Comparison of ENCODE assay signal across 9 cellular contexts in genomic region chr12:132475304-132476037, GRCh38. TPM values are rescaled to one million over a fixed set of nuclear protein-coding genes. Genes with fewer than 3 reads are reported as not detected.
A peak's percentile ranks its signal among the peaks of the same experiment; 100 is the strongest.
DNase-seq lines count a peak whose midpoint lies in the region; ATAC-seq and TF ChIP-seq lines count a peak whose summit lies in the region.
"Had no signal": no experiment of that assay in that cellular context is flagged by ENCODE, and none has a peak within 500 bp of the region (broad histone marks: within the 10 kb centered on the region; RNA-seq: fewer than 3 reads in every experiment).

No MANE protein-coding gene starts in this region.

- peaks cover 7% of the 10 kb centered on the region for H3K36me3 Mint-ChIP-seq in GM23338 (ENCODE audit: low read depth)
- no peaks in the 10 kb centered on the region for H3K36me3 Mint-ChIP-seq in T-helper 2 cell treated with Interferon-gamma antibody and Interleukin-4, amounts not matched to agents 5 μg/mL and 100 μg/mL, for 36 hours (ENCODE audit: low read depth)
- H3K36me3 Mint-ChIP-seq in effector memory CD8-positive, alpha-beta T cell (ENCODE audit: insufficient read depth) = peaks cover 36% of the 10 kb centered on the region

- H3K4me3 ChIP-seq in GM23338 (peak overlapping the region; percentile 40; the same call in 1 of the 2 replicates), colonic mucosa (no peak overlapping the region)

- 0 out of 2 replicates have a peak, but pooled peaks cover 6% of the 10 kb centered on the region for H3F3A ChIP-seq in GM23338 (replicated peaks; ENCODE audit: low read depth)

- H3K27ac Mint-ChIP-seq in GM23338 = no peak overlapping the region
- H3K27ac Mint-ChIP-seq in T-helper 2 cell treated with Interferon-gamma antibody and Interleukin-4, amounts not matched to agents 5 μg/mL and 100 μg/mL, for 36 hours = peak overlapping the region; percentile 80
- peak overlapping the region; percentile 41 to 82 for H3K27ac Mint-ChIP-seq in effector memory CD8-positive, alpha-beta T cell

- H3K9me3 Mint-ChIP-seq in GM23338 = peaks cover 18% of the 10 kb centered on the region
- H3K9me3 Mint-ChIP-seq in T-helper 2 cell treated with Interferon-gamma antibody and Interleukin-4, amounts not matched to agents 5 μg/mL and 100 μg/mL, for 36 hours = no peaks in the 10 kb centered on the region
- no peaks in the 10 kb centered on the region for H3K9me3 Mint-ChIP-seq in effector memory CD8-positive, alpha-beta T cell

- H4K20me1 ChIP-seq in GM23338 (replicated peaks; ENCODE audit: insufficient read depth) = no peaks in the 10 kb centered on the region

- H3K27ac ChIP-seq in GM23338 (ENCODE audit: low read depth) = no peak overlapping the region
- no peak overlapping the region for H3K27ac ChIP-seq in colonic mucosa

- H3K36me3 ChIP-seq in GM23338 (ENCODE audit: insufficient read depth) (no peaks in the 10 kb centered on the region), colonic mucosa (no peaks in the 10 kb centered on the region)

- peak overlapping the region; percentile 68; the same call in 1 of the 2 replicates for H3K4me2 ChIP-seq in GM23338

- ATAC-seq in GM23338 (peak; percentile 17), GM21390 (IDR thresholded peaks at IDR 0.05; ENCODE audit: unreplicated experiment) (no peak)
- ATAC-seq in effector memory CD8-positive, alpha-beta T cell (replicated peaks) = peak; percentile 61

- H3K9me2 ChIP-seq in GM23338 (ENCODE audit: insufficient read depth) = no peaks in the 10 kb centered on the region

- no peak overlapping the region for H3K9ac ChIP-seq in colonic mucosa (ENCODE audit: low read depth in 2 of 2, low read length in 2 of 2)

- no peaks in the 10 kb centered on the region for H3K79me2 ChIP-seq in GM23338 (replicated peaks; ENCODE audit: insufficient read depth)

- TF ChIP-seq CTCF in GM23338 (conservative IDR thresholded peaks at IDR 0.05; ENCODE audit: low read depth in 2 of 2) (no peak), colonic mucosa (IDR thresholded peaks at IDR 0.05) (no peak)

- no peaks in the 10 kb centered on the region for H3K9me3 ChIP-seq in colonic mucosa

- H3K27me3 ChIP-seq in GM23338 (ENCODE audit: insufficient read depth) (peaks cover 32% of the 10 kb centered on the region), colonic mucosa (no peaks in the 10 kb centered on the region)

- H3K4me1 Mint-ChIP-seq in GM23338 = peaks cover 2% of the 10 kb centered on the region; the same call in 1 of the 3 replicates
- peaks cover 18% of the 10 kb centered on the region for H3K4me1 Mint-ChIP-seq in T-helper 2 cell treated with Interferon-gamma antibody and Interleukin-4, amounts not matched to agents 5 μg/mL and 100 μg/mL, for 36 hours (ENCODE audit: low read depth)
- peaks cover 29 to 30% of the 10 kb centered on the region in 2 donors for H3K4me1 Mint-ChIP-seq in effector memory CD8-positive, alpha-beta T cell (ENCODE audit: low read depth in 2 of 2)

- H2AFZ ChIP-seq in GM23338 = peak overlapping the region; percentile 81; the same call in 1 of the 2 replicates

- H3K4me1 ChIP-seq in GM23338 (ENCODE audit: insufficient read depth) = no peaks in the 10 kb centered on the region
- H3K4me1 ChIP-seq in colonic mucosa = no peaks in the 10 kb centered on the region

- DNase-seq in CD1c-positive myeloid dendritic cell (ENCODE audit: extremely low spot score) (peak; percentile 41), GM23338 (ENCODE audit: low spot score) (no peak), NCI-H2171 treated with DMSO at 0.1 percent for 48 hours (lab: John Stamatoyannopoulos, UW) (no peak), GM19238 (ENCODE audit: insufficient read length, low spot score) (no peak), colonic mucosa (no peak)
- DNase-seq in T-helper 2 cell treated with Interferon-gamma antibody and Interleukin-4, amounts not matched to agents 5 μg/mL and 100 μg/mL, for 36 hours (ENCODE audit: low spot score) = no peak
- peak in 2 of 3 experiments; percentile 13 to 40 for DNase-seq in effector memory CD8-positive, alpha-beta T cell
- DNase-seq: GF-D8 had no signal

- no peak overlapping the region; the same call in 2 of the 3 replicates for H3K4me3 Mint-ChIP-seq in GM23338
- peak overlapping the region; percentile 63 for H3K4me3 Mint-ChIP-seq in T-helper 2 cell treated with Interferon-gamma antibody and Interleukin-4, amounts not matched to agents 5 μg/mL and 100 μg/mL, for 36 hours
- H3K4me3 Mint-ChIP-seq in effector memory CD8-positive, alpha-beta T cell = peak overlapping the region; percentile 71 to 79

- intact Hi-C loops in colonic mucosa (cut with DNase I) = no loop called here

- H3K27me3 Mint-ChIP-seq in GM23338 (ENCODE audit: insufficient read depth, low read depth, poor library complexity) = peaks cover 38% of the 10 kb centered on the region
- no peaks in the 10 kb centered on the region for H3K27me3 Mint-ChIP-seq in T-helper 2 cell treated with Interferon-gamma antibody and Interleukin-4, amounts not matched to agents 5 μg/mL and 100 μg/mL, for 36 hours (ENCODE audit: low read depth)
- peaks cover 0 to 9% of the 10 kb centered on the region in 2 donors for H3K27me3 Mint-ChIP-seq in effector memory CD8-positive, alpha-beta T cell

TF ChIP-seq in GM23338, 12 proteins besides CTCF, POLR2A, EP300 and RAD21 (continues in another document):
- no peak for TF ChIP-seq JUNB (IDR thresholded peaks at IDR 0.05; ENCODE audit: unreplicated experiment)
- TF ChIP-seq POLR2AphosphoS5 (IDR thresholded peaks at IDR 0.05; ENCODE audit: low read depth) = no peak
- no peak for TF ChIP-seq EZH2 (IDR thresholded peaks at IDR 0.05; ENCODE audit: low read depth, unreplicated experiment)
- TF ChIP-seq REST (IDR thresholded peaks at IDR 0.05; ENCODE audit: unreplicated experiment) = no peak
- no peak for TF ChIP-seq EZH2phosphoT487 (IDR thresholded peaks at IDR 0.05; ENCODE audit: unreplicated experiment)
- TF ChIP-seq ETS1 (IDR thresholded peaks at IDR 0.05) = no peak
- TF ChIP-seq STAT1 (IDR thresholded peaks at IDR 0.05; ENCODE audit: unreplicated experiment) = no peak
- TF ChIP-seq NANOG (IDR thresholded peaks at IDR 0.05; ENCODE audit: borderline replicate concordance) = no peak
- TF ChIP-seq ZNF331 (CRISPR knock-in tag; IDR thresholded peaks at IDR 0.05; ENCODE audit: low read depth) = no peak

RNA-seq across cellular contexts. Expression of gene FBRSL1, which starts 14.5 kb away (rescaled TPM):
- total RNA-seq in GM23338 (2014; rRNA removed; shearing (Covaris generic)) = 65.9 and 89.8 TPM in 2 replicates
- polyA plus RNA-seq in GM23338 (2016; fragmentation: Nextera tagmentation; extraction: Ambion mirVana) = 29.5 and 37.8 TPM in 2 replicates
- total RNA-seq in colonic mucosa = 100 to 1,000 TPM in 1 of 2 donors, 10 to 100 TPM in 1; 51.9 to 101 TPM

Comparison
In these comparisons a context has a peak if more than half of its experiments do, and no peak if none do; other contexts are left out.
1. DNase-seq: peak in CD1c-positive myeloid dendritic cell (single experiment) and effector memory CD8-positive, alpha-beta T cell (2 of 3); none in GM23338 (single experiment), T-helper 2 cell treated with Interferon-gamma antibody and Interleukin-4, amounts not matched to agents 5 μg/mL and 100 μg/mL, for 36 hours (single experiment), NCI-H2171 treated with DMSO at 0.1 percent for 48 hours (single experiment), GM19238 (single experiment) and colonic mucosa (single experiment).